In the genomic region with DNA sequence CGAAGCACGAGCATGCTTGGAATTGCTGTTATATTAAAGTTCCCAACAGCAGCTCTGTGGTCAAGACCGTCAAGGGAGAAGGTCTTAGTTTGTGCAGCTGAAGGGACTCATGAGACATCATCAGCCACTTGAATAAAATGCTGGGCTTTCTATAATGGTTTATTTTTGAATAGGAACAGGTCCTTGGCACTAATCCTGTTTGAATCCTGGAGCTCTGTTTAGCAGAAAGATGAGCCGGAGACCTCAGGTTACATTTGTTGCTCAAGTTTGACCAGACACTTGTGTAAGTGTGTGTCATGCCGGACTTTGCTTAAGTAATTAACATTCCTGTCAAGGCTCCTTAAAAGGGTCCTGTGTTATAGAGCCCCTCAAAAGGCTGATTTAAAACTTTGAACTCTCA, we compare ENCODE assay signal across 23 cellular contexts.
DNase-seq lines count a peak whose midpoint lies in the region; ATAC-seq and TF ChIP-seq lines count a peak whose summit lies in the region.
"Had no signal": no experiment of that assay in that cellular context is flagged by ENCODE, and none has a peak within 500 bp of the region (broad histone marks: within the 10 kb centered on the region; RNA-seq: fewer than 3 reads in every experiment).

No MANE protein-coding gene starts in this region.

- no peak for TF ChIP-seq CTCF in choroid plexus epithelial cell (conservative IDR thresholded peaks at IDR 0.05; ENCODE audit: low read depth, low read length)
- TF ChIP-seq CTCF in gastrocnemius medialis (IDR thresholded peaks at IDR 0.05 in 4 of 5, conservative IDR thresholded peaks at IDR 0.05 in 1 of 5) = no peak
- TF ChIP-seq CTCF in CD4-positive, alpha-beta T cell (IDR thresholded peaks at IDR 0.05) = no peak

- POLR2A ChIA-PET in CD4-positive, alpha-beta T cell (lab: Charles Lee) = no interaction called here

- peaks cover 18 to 21% of the 10 kb centered on the region in 2 donors for H3K4me1 ChIP-seq in gastrocnemius medialis
- H3K4me1 ChIP-seq: BE2C, Caco-2 had no signal

- no peak for ATAC-seq in activated T-cell treated with anti-CD3 and anti-CD28 coated beads, Interleukin-2, amount 50 U/mL, for 72 hours (replicated peaks in 1 of 2)
- no peak for ATAC-seq in activated T-cell treated with anti-CD3 and anti-CD28 coated beads, Interleukin-2, amount 50 U/mL, for 4 hours
- ATAC-seq in gastrocnemius medialis (peak; percentile 99), GM18858 (IDR thresholded peaks at IDR 0.05; ENCODE audit: unreplicated experiment) (no peak)
- ATAC-seq in CD4-positive, alpha-beta T cell (ENCODE audit: poor library complexity) = no peak

- H3K4me3 Mint-ChIP-seq in activated T-cell treated with anti-CD3 and anti-CD28 coated beads, Interleukin-2, amount 50 U/mL, for 72 hours = no peak overlapping the region
- H3K4me3 Mint-ChIP-seq in activated T-cell treated with anti-CD3 and anti-CD28 coated beads, Interleukin-2, amount 50 U/mL, for 4 hours = no peak overlapping the region
- no peak overlapping the region for H3K4me3 Mint-ChIP-seq in CD4-positive, alpha-beta T cell
- H3K4me3 Mint-ChIP-seq: CD4-positive, CD25-positive, alpha-beta regulatory T cell had no signal

- H3K4me1 Mint-ChIP-seq in activated T-cell treated with anti-CD3 and anti-CD28 coated beads, Interleukin-2, amount 50 U/mL, for 72 hours (ENCODE audit: low read depth) = no peaks in the 10 kb centered on the region
- H3K4me1 Mint-ChIP-seq in activated T-cell treated with anti-CD3 and anti-CD28 coated beads, Interleukin-2, amount 50 U/mL, for 4 hours (ENCODE audit: low read depth) = no peaks in the 10 kb centered on the region
- no peaks in the 10 kb centered on the region for H3K4me1 Mint-ChIP-seq in CD4-positive, alpha-beta T cell (ENCODE audit: low read depth)
- H3K4me1 Mint-ChIP-seq: CD4-positive, CD25-positive, alpha-beta regulatory T cell had no signal

- H3K27me3 Mint-ChIP-seq in activated T-cell treated with anti-CD3 and anti-CD28 coated beads, Interleukin-2, amount 50 U/mL, for 72 hours (ENCODE audit: low read depth) = peaks cover 18% of the 10 kb centered on the region
- peaks cover 7% of the 10 kb centered on the region for H3K27me3 Mint-ChIP-seq in activated T-cell treated with anti-CD3 and anti-CD28 coated beads, Interleukin-2, amount 50 U/mL, for 4 hours (ENCODE audit: low read depth)
- H3K27me3 Mint-ChIP-seq in CD4-positive, alpha-beta T cell = no peaks in the 10 kb centered on the region

- peaks cover 0 to 3% of the 10 kb centered on the region in 2 donors for H3K36me3 Mint-ChIP-seq in activated T-cell treated with anti-CD3 and anti-CD28 coated beads, Interleukin-2, amount 50 U/mL, for 72 hours (ENCODE audit: insufficient read depth in 2 of 2)
- H3K36me3 Mint-ChIP-seq in activated T-cell treated with anti-CD3 and anti-CD28 coated beads, Interleukin-2, amount 50 U/mL, for 4 hours (ENCODE audit: insufficient read depth) = no peaks in the 10 kb centered on the region
- no peaks in the 10 kb centered on the region for H3K36me3 Mint-ChIP-seq in CD4-positive, alpha-beta T cell (ENCODE audit: low read depth)
- H3K36me3 Mint-ChIP-seq: CD4-positive, CD25-positive, alpha-beta regulatory T cell had no signal

- H3K27ac ChIP-seq in gastrocnemius medialis = peak overlapping the region; percentile 42 to 60 (median 54)
- H3K27ac ChIP-seq in CD4-positive, alpha-beta T cell (ENCODE audit: low read depth, low read length) = no peak overlapping the region

- H3K36me3 ChIP-seq in gastrocnemius medialis = no peaks in the 10 kb centered on the region
- H3K36me3 ChIP-seq: BE2C, MG63 had no signal

- CTCF ChIA-PET in CD4-positive, alpha-beta T cell (lab: Charles Lee) = no interaction called here

- no peaks in the 10 kb centered on the region for H3K27me3 ChIP-seq in gastrocnemius medialis
- no peaks in the 10 kb centered on the region for H3K27me3 ChIP-seq in CD4-positive, alpha-beta T cell (ENCODE audit: control insufficient read depth, insufficient read depth, low read length)
- H3K27me3 ChIP-seq: BE2C, MG63 had no signal

- intact Hi-C loops in gastrocnemius medialis (cut with DNase I; ENCODE audit: low total_unique reads) = loop anchor here (1.0 to 5.0 kb wide), 4 partner anchors 9 to 78 kb away; no protein-coding TSS in a partner anchor
- intact Hi-C loops in CD4-positive, alpha-beta T cell (cut with DNase I, micrococcal nuclease) = no loop called here

- DNase-seq in activated T-cell treated with anti-CD3 and anti-CD28 coated beads, Interleukin-2, amount 50 U/mL, for 72 hours = no peak
- no peak for DNase-seq in activated T-cell treated with anti-CD3 and anti-CD28 coated beads, Interleukin-2, amount 50 U/mL, for 4 hours
- DNase-seq in choroid plexus epithelial cell (ENCODE audit: low read depth) (peak; percentile 70), left kidney (ENCODE audit: low read depth, low spot score) (peak; percentile 43), gastrocnemius medialis (peak; percentile 60 to 69), iPS-NIHi7 (ENCODE audit: extremely low spot score) (no peak)
- no peak for DNase-seq in CD4-positive, alpha-beta T cell
- DNase-seq: 8988T; BE2C; Caco-2; CD4-positive, CD25-positive, alpha-beta regulatory T cell; DMS153; GDM1; H7; MG63; NCI-H1048; NCI-H1436; NCI-H2081; NCI-H510A treated with DMSO at 0.1 percent for 48 hours; NCI-H82; RPMI8226; SHP77 treated with DMSO at 0.1 percent for 48 hours had no signal

- TF ChIP-seq POLR2A in gastrocnemius medialis (IDR thresholded peaks at IDR 0.05) = no peak

- in situ Hi-C loops in gastrocnemius medialis (cut with MboI; ENCODE audit: low sequenced_read_pairs in 4 of 4) = no loop called here

- peak overlapping the region; percentile 34 for H3K27ac Mint-ChIP-seq in activated T-cell treated with anti-CD3 and anti-CD28 coated beads, Interleukin-2, amount 50 U/mL, for 72 hours
- no peak overlapping the region for H3K27ac Mint-ChIP-seq in CD4-positive, alpha-beta T cell
- H3K27ac Mint-ChIP-seq: CD4-positive, CD25-positive, alpha-beta regulatory T cell had no signal

- H3K9me3 Mint-ChIP-seq in activated T-cell treated with anti-CD3 and anti-CD28 coated beads, Interleukin-2, amount 50 U/mL, for 72 hours = peaks cover 3 to 8% of the 10 kb centered on the region in 2 donors
- peaks cover 3% of the 10 kb centered on the region for H3K9me3 Mint-ChIP-seq in activated T-cell treated with anti-CD3 and anti-CD28 coated beads, Interleukin-2, amount 50 U/mL, for 4 hours
- peaks cover 3% of the 10 kb centered on the region for H3K9me3 Mint-ChIP-seq in CD4-positive, alpha-beta T cell

- H3K4me3 ChIP-seq in choroid plexus epithelial cell (ENCODE audit: low read depth, low read length) (no peak overlapping the region), gastrocnemius medialis (no peak overlapping the region)
- H3K4me3 ChIP-seq: MG63 had no signal

- no peaks in the 10 kb centered on the region for H3K9me3 ChIP-seq in gastrocnemius medialis
- no peaks in the 10 kb centered on the region for H3K9me3 ChIP-seq in CD4-positive, alpha-beta T cell (ENCODE audit: control insufficient read depth, low read length)
- H3K9me3 ChIP-seq: BE2C, Caco-2 had no signal

Comparison
In these comparisons a context has a peak if more than half of its experiments do, and no peak if none do; other contexts are left out.
1. ATAC-seq: peak in gastrocnemius medialis (2 of 2); none in activated T-cell treated with anti-CD3 and anti-CD28 coated beads, Interleukin-2, amount 50 U/mL, for 72 hours (0 of 2), activated T-cell treated with anti-CD3 and anti-CD28 coated beads, Interleukin-2, amount 50 U/mL, for 4 hours (0 of 2), GM18858 (single experiment) and CD4-positive, alpha-beta T cell (single experiment).
2. DNase-seq: peak in choroid plexus epithelial cell (single experiment), left kidney (single experiment) and gastrocnemius medialis (2 of 2); none in activated T-cell treated with anti-CD3 and anti-CD28 coated beads, Interleukin-2, amount 50 U/mL, for 72 hours (0 of 2), activated T-cell treated with anti-CD3 and anti-CD28 coated beads, Interleukin-2, amount 50 U/mL, for 4 hours (single experiment), CD4-positive, alpha-beta T cell (0 of 10) and iPS-NIHi7 (single experiment).